In genomic region chr17:42018339-42018738, GRCh38 we compare ENCODE assay signal across 8 cellular contexts. TPM values are rescaled to one million over a fixed set of nuclear protein-coding genes. Genes with fewer than 3 reads are reported as not detected.
DNase-seq lines count a peak whose midpoint lies in the region; ATAC-seq and TF ChIP-seq lines count a peak whose summit lies in the region.

No MANE protein-coding gene starts in this region.

- H3K9me3 ChIP-seq in iPS DF 6.9 (ENCODE audit: control insufficient read depth, insufficient read depth, low read length): no peaks in the 10 kb centered on the region
- H3K9me3 ChIP-seq in testis: no peaks in the 10 kb centered on the region

- peak overlapping the region; percentile 93 for H3K4me3 Mint-ChIP-seq in activated CD8-positive, alpha-beta memory T cell treated with anti-CD3 and anti-CD28 coated beads, Interleukin-2, amount 10 ng/mL, durations not matched to agents 7 days and 5 days

- H3K27me3 ChIP-seq in iPS DF 6.9 (ENCODE audit: control insufficient read depth, insufficient read depth, low read length): no peaks in the 10 kb centered on the region
- no peaks in the 10 kb centered on the region for H3K27me3 ChIP-seq in testis

- H3K36me3 ChIP-seq in iPS DF 6.9 (ENCODE audit: control insufficient read depth, insufficient read depth, low read length): peaks cover 7% of the 10 kb centered on the region; the same call in 1 of the 2 replicates
- no peaks in the 10 kb centered on the region for H3K36me3 ChIP-seq in testis (ENCODE audit: low read depth, missing control alignments)

- H3K9me3 Mint-ChIP-seq in activated CD8-positive, alpha-beta memory T cell treated with anti-CD3 and anti-CD28 coated beads, Interleukin-2, amount 10 ng/mL, durations not matched to agents 7 days and 5 days (ENCODE audit: low read depth): no peaks in the 10 kb centered on the region

- no peaks in the 10 kb centered on the region for H3K27me3 Mint-ChIP-seq in activated CD8-positive, alpha-beta memory T cell treated with anti-CD3 and anti-CD28 coated beads, Interleukin-2, amount 10 ng/mL, durations not matched to agents 7 days and 5 days

- no peak for DNase-seq in activated CD8-positive, alpha-beta memory T cell treated with anti-CD3 and anti-CD28 coated beads, Interleukin-2, amount 10 ng/mL, durations not matched to agents 7 days and 5 days
- no peak for DNase-seq in activated CD8-positive, alpha-beta memory T cell treated with anti-CD3 and anti-CD28 coated beads for 24 hours
- DNase-seq in iPS DF 6.9 (ENCODE audit: low read depth, low spot score): no peak
- no peak for DNase-seq in testis
- DNase-seq in stimulated activated naive CD4-positive, alpha-beta T cell treated with Interleukin-2 at 50 U/mL for 16 hours (lab: John Stamatoyannopoulos, UW): no peak
- DNase-seq in NCI-H345 treated with DMSO at 0.1 percent for 48 hours (lab: John Stamatoyannopoulos, UW; ENCODE audit: unreplicated experiment): no peak

- WGBS in iPS DF 6.9 (ENCODE audit: insufficient coverage, insufficient read length): no CpG with 5 or more reads among the region's 3 CpGs
- 13 to 16% methylated on average over 3 of the region's 3 CpGs for WGBS in testis, 2 donors

- H3K36me3 Mint-ChIP-seq in activated CD8-positive, alpha-beta memory T cell treated with anti-CD3 and anti-CD28 coated beads, Interleukin-2, amount 10 ng/mL, durations not matched to agents 7 days and 5 days: peaks cover 12% of the 10 kb centered on the region

- TF ChIP-seq POLR2A in testis (IDR thresholded peaks at IDR 0.05): no peak

- H3K27ac Mint-ChIP-seq in activated CD8-positive, alpha-beta memory T cell treated with anti-CD3 and anti-CD28 coated beads, Interleukin-2, amount 10 ng/mL, durations not matched to agents 7 days and 5 days: peak overlapping the region; percentile 96

- CTCF ChIA-PET in activated CD8-positive, alpha-beta memory T cell treated with anti-CD3 and anti-CD28 coated beads, Interleukin-2, amount 10 ng/mL, durations not matched to agents 7 days and 5 days (lab: Charles Lee): interaction anchor here (0.8 to 7.7 kb wide), 19 partner anchors 8 to 385 kb away, joined by 3 to 87 read pairs (median 4); partner anchors contain the start of genes ACLY, CNP, DHX58 and HCRT

- no peak for TF ChIP-seq CTCF in VCaP (conservative IDR thresholded peaks at IDR 0.05)
- TF ChIP-seq CTCF in testis (IDR thresholded peaks at IDR 0.05): no peak

- ATAC-seq in activated CD8-positive, alpha-beta memory T cell treated with anti-CD3 and anti-CD28 coated beads, Interleukin-2, amount 10 ng/mL, durations not matched to agents 7 days and 5 days: no peak
- no peak for ATAC-seq in HG03280 (IDR thresholded peaks at IDR 0.05; ENCODE audit: unreplicated experiment)

- peaks cover under 1% of the 10 kb centered on the region for H3K4me1 ChIP-seq in iPS DF 6.9 (ENCODE audit: control insufficient read depth, insufficient read depth, low read length)
- peaks cover 26% of the 10 kb centered on the region for H3K4me1 ChIP-seq in testis

- intact Hi-C loops in testis (cut with DNase I; ENCODE audit: low total_unique reads): no loop called here

- H3K4me1 Mint-ChIP-seq in activated CD8-positive, alpha-beta memory T cell treated with anti-CD3 and anti-CD28 coated beads, Interleukin-2, amount 10 ng/mL, durations not matched to agents 7 days and 5 days: peaks cover 58% of the 10 kb centered on the region

- H3K27ac ChIP-seq in VCaP (peak overlapping the region; percentile 84), iPS DF 6.9 (ENCODE audit: low read length) (no peak overlapping the region), testis (peak overlapping the region; percentile 91 to 95)

- H3K4me3 ChIP-seq in iPS DF 6.9 (ENCODE audit: low read length): peak overlapping the region; percentile 72; the same call in 1 of the 2 replicates
- peak overlapping the region in 1 of 2 donors; percentile 95 for H3K4me3 ChIP-seq in testis

RNA-seq across cellular contexts. Expression of gene DNAJC7, which starts 1.1 kb away (rescaled TPM):
- total RNA-seq in activated CD8-positive, alpha-beta memory T cell treated with anti-CD3 and anti-CD28 coated beads, Interleukin-2, amount 10 ng/mL, durations not matched to agents 7 days and 5 days: 10 to 100 TPM; 89.1 to 97.0 TPM
- total RNA-seq in testis: 10 to 100 TPM; 81.1 to 86.2 TPM
- 94.3 TPM for polyA plus RNA-seq in testis (ENCODE audit: insufficient read depth, low read depth, low replicate concordance)

RNA-seq across cellular contexts. Expression of gene NKIRAS2, which starts 1.6 kb away (rescaled TPM):
- total RNA-seq in activated CD8-positive, alpha-beta memory T cell treated with anti-CD3 and anti-CD28 coated beads, Interleukin-2, amount 10 ng/mL, durations not matched to agents 7 days and 5 days: 10 to 100 TPM; 21.0 to 23.7 TPM
- 100 to 1,000 TPM in 1 of 2 donors, 10 to 100 TPM in 1; 85.1 to 103 TPM for total RNA-seq in testis
- polyA plus RNA-seq in testis (ENCODE audit: insufficient read depth, low read depth, low replicate concordance): 65.4 TPM

RNA-seq across cellular contexts. Expression of gene C17orf113, which starts 32.1 kb away (rescaled TPM):
- under 1 TPM; 0.14 to 0.23 TPM for total RNA-seq in activated CD8-positive, alpha-beta memory T cell treated with anti-CD3 and anti-CD28 coated beads, Interleukin-2, amount 10 ng/mL, durations not matched to agents 7 days and 5 days
- total RNA-seq in testis: 10 to 100 TPM in 1 of 2 donors, 1 to 10 TPM in 1; 7.7 to 11.3 TPM
- polyA plus RNA-seq in testis (ENCODE audit: insufficient read depth, low read depth, low replicate concordance): 2.8 TPM

RNA-seq across cellular contexts. Expression of gene CNP, which starts 51.7 kb away (rescaled TPM):
- total RNA-seq in activated CD8-positive, alpha-beta memory T cell treated with anti-CD3 and anti-CD28 coated beads, Interleukin-2, amount 10 ng/mL, durations not matched to agents 7 days and 5 days: 100 to 1,000 TPM in 1 of 2 experiments, 10 to 100 TPM in 1; 98.1 to 112 TPM
- total RNA-seq in testis: 10 to 100 TPM; 74.3 to 89.7 TPM
- 40.8 TPM for polyA plus RNA-seq in testis (ENCODE audit: insufficient read depth, low read depth, low replicate concordance)

Comparison
In these comparisons a context has a peak if more than half of its experiments do, and no peak if none do; other contexts are left out.
1. RNA of gene C17orf113, which starts 32.1 kb away (total RNA-seq): 7.7 to 11.3 TPM in testis; 0.14 to 0.23 TPM in activated CD8-positive, alpha-beta memory T cell treated with anti-CD3 and anti-CD28 coated beads, Interleukin-2, amount 10 ng/mL, durations not matched to agents 7 days and 5 days; every median in the first group is over 4 times any median in the second.